ENCODE assay signal across 17 cellular contexts in the genomic region with DNA sequence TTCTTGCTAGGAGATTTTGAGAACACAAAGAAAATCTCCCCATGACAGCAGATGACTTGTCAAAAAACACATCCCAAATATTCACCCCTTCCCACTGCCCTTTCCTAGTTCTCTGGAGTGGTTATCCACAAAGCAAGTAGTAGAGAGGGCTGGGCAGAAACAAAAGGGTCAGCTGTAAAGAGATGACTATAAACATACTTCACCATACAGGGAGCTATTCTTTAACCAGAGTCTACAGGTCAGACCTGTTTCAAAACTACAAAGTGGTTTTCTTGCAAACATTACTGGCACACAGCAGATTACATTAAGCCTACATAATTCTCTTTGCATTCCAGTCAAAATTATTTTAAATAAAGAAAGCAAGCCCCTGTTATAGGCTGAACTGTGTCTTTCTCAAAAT. TPM values are rescaled to one million over a fixed set of nuclear protein-coding genes. Genes with fewer than 3 reads are reported as not detected.
A peak's percentile ranks its signal among the peaks of the same experiment; 100 is the strongest.
DNase-seq lines count a peak whose midpoint lies in the region; ATAC-seq lines count a peak whose summit lies in the region.
"Had no signal": no experiment of that assay in that cellular context is flagged by ENCODE, and none has a peak within 500 bp of the region (broad histone marks: within the 10 kb centered on the region; RNA-seq: fewer than 3 reads in every experiment).

No MANE protein-coding gene starts in this region.

- DNase-seq in HT-29 (ENCODE audit: low spot score) = peak; percentile 5
- peak; percentile 20 for DNase-seq in OCI-M1 (lab: John Stamatoyannopoulos, UW)
- no peak for DNase-seq in left colon
- peak; percentile 13 for DNase-seq in renal cortical epithelial cell (ENCODE audit: low read depth)
- DNase-seq: ACHN; C1 segment of cervical spinal cord; CD8-positive, alpha-beta memory T cell; DND-41; KBM-7; MV-4-11; NCI-H1694 treated with DMSO at 0.1 percent for 48 hours; NCI-H345; NCI-H524 treated with DMSO at 0.1 percent for 48 hours had no signal

- ATAC-seq in left colon (peak; percentile 87), GM19452 (IDR thresholded peaks at IDR 0.05; ENCODE audit: unreplicated experiment) (no peak), GM19395 (IDR thresholded peaks at IDR 0.05; ENCODE audit: unreplicated experiment) (no peak), HG02938 (IDR thresholded peaks at IDR 0.05; ENCODE audit: unreplicated experiment) (no peak)
- ATAC-seq: Panc1 had no signal

- intact Hi-C loops in left colon (cut with DNase I, micrococcal nuclease) = no loop called here

RNA-seq across cellular contexts. Expression of gene NFRKB, which starts 47.7 kb away (rescaled TPM):
- total RNA-seq in HT-29 (2014; rRNA removed; shearing (Covaris generic)) = 33.3 and 33.7 TPM in 2 replicates
- total RNA-seq in left colon (10 to 100 TPM; 19.0 to 19.7 TPM), renal cortical epithelial cell (20.5 and 26.2 TPM in 2 replicates)

RNA-seq across cellular contexts. Expression of gene PRDM10, which starts 59.6 kb away (rescaled TPM):
- 10.4 and 17.7 TPM in 2 replicates for total RNA-seq in HT-29 (2014; rRNA removed; shearing (Covaris generic))
- total RNA-seq in left colon (10 to 100 TPM; 11.8 to 12.1 TPM), renal cortical epithelial cell (3.6 and 10.0 TPM in 2 replicates)

Comparison
In these comparisons a context has a peak if more than half of its experiments do, and no peak if none do; other contexts are left out.
1. DNase-seq: peak in HT-29 (single experiment), OCI-M1 (single experiment) and renal cortical epithelial cell (single experiment); none in left colon (0 of 2).